In the genomic region with DNA sequence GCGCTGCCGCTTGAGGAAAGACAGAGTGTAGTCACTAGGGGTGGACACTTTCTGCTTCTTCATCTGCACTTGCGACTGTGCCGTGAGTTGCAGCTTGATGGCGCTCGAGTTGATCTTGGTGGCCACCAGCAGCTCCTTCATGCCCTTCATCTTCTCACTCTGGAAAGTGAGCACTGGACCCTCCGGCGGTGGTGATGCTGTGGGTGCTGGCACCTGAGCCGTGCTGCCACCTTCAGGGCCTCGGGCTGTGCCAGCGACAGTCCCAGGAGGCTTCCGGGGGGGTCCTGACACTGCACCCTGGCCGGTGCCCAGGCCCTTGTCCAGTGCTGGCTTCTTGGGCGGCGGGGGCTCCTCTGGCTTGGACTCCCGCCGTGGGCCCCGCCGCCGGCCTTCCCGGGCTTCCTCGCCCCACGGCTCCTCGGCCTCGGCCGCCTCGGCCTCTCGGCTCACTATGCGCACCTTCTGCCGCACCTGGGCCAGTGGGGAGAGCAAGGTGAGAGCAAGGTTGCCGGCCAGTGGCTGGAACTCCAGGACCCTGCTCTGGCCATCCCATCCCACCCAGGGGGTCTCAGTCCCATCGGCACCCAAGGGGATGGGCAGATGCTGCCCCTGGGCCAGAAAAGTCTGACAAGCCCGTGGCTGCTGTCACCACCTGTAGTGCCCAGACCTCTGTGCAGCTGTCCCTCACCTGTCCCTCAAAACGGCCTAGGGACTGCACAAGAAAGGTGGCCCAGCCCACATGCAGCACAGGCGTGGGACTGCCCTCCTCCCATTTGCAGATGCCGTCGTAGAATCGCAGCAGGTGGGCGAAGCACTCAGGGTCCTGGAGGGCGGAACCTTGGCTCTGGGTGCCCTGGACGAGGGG, we compare ENCODE assay signal across 8 cellular contexts. TPM values are rescaled to one million over a fixed set of nuclear protein-coding genes. Genes with fewer than 3 reads are reported as not detected.
DNase-seq lines count a peak whose midpoint lies in the region; ATAC-seq and TF ChIP-seq lines count a peak whose summit lies in the region.

No MANE protein-coding gene starts in this region.

- POLR2A ChIA-PET in OCI-LY7 (lab: Charles Lee), result interaction anchor here (0.6 kb wide), 1 partner anchor 68 kb away, joined by 5 read pairs; no protein-coding TSS in a partner anchor

- TF ChIP-seq CTCF in OCI-LY7 (conservative IDR thresholded peaks at IDR 0.05; ENCODE audit: low read length) (peak; percentile 44), endodermal cell (conservative IDR thresholded peaks at IDR 0.05) (peak; percentile 53), psoas muscle (IDR thresholded peaks at IDR 0.05) (no peak)

- H4K20me1 ChIP-seq in OCI-LY7 (ENCODE audit: insufficient read depth, low read length), result no peaks in the 10 kb centered on the region

- no peaks in the 10 kb centered on the region for H3K9me3 Mint-ChIP-seq in endodermal cell

- H3K27me3 ChIP-seq in endodermal cell (ENCODE audit: control insufficient read depth, insufficient read depth, low read length, poor library complexity, severe bottlenecking), result no peaks in the 10 kb centered on the region
- H3K27me3 ChIP-seq in psoas muscle (ENCODE audit: insufficient read depth in 3 of 3, low read length in 2 of 3), result no peaks in the 10 kb centered on the region
- H3K27me3 ChIP-seq in aorta (ENCODE audit: control insufficient read depth in 1 of 2, insufficient read depth in 2 of 2, low read length in 1 of 2), result no peaks in the 10 kb centered on the region

- peak overlapping the region; percentile 96 for H3K27ac Mint-ChIP-seq in endodermal cell

- peaks cover 53% of the 10 kb centered on the region for H3K4me1 ChIP-seq in OCI-LY7 (ENCODE audit: insufficient read depth, low read length, poor library complexity, severe bottlenecking)
- H3K4me1 ChIP-seq in endodermal cell (ENCODE audit: control insufficient read depth, insufficient read depth, low read length), result peaks cover 5% of the 10 kb centered on the region
- peaks cover 12% of the 10 kb centered on the region for H3K4me1 ChIP-seq in psoas muscle
- no peaks in the 10 kb centered on the region for H3K4me1 ChIP-seq in aorta (ENCODE audit: control insufficient read depth in 1 of 2, insufficient read depth in 2 of 2, low read length in 2 of 2)

- peak overlapping the region; percentile 57 for H3K27ac ChIP-seq in OCI-LY7 (ENCODE audit: low read depth, low read length, poor library complexity, severe bottlenecking)
- H3K27ac ChIP-seq in endodermal cell (ENCODE audit: low read depth, low read length), result no peak overlapping the region
- no peak overlapping the region for H3K27ac ChIP-seq in psoas muscle
- H3K27ac ChIP-seq in aorta (ENCODE audit: low read depth in 1 of 2, low read length in 2 of 2), result no peak overlapping the region

- ATAC-seq in psoas muscle, result no peak
- no peak for ATAC-seq in aorta (ENCODE audit: low FRiP score)
- no peak for ATAC-seq in HG03095 (IDR thresholded peaks at IDR 0.05; ENCODE audit: unreplicated experiment)

- WGBS in endodermal cell (ENCODE audit: insufficient coverage in 1 of 2, insufficient read length in 1 of 2), 2 experiments, result 90 to 93% methylated on average over 20 to 41 of the region's 41 CpGs
- 88 to 93% (median 88%) methylated on average over 41 of the region's 41 CpGs for WGBS in psoas muscle, 3 donors
- 86 to 91% methylated on average over 30 to 41 of the region's 41 CpGs for WGBS in aorta, 2 donors

- H3K79me2 ChIP-seq in OCI-LY7 (ENCODE audit: insufficient read depth, low read depth, low read length), result peaks cover 32% of the 10 kb centered on the region

- peaks cover 8% of the 10 kb centered on the region for H3K4me1 Mint-ChIP-seq in endodermal cell

- H3K4me3 Mint-ChIP-seq in endodermal cell, result peak overlapping the region; percentile 76

- H3K36me3 ChIP-seq in OCI-LY7 (ENCODE audit: insufficient read depth, low read length) (peaks cover 66% of the 10 kb centered on the region), endodermal cell (ENCODE audit: control insufficient read depth, insufficient read depth, low read length) (peaks cover 29% of the 10 kb centered on the region), psoas muscle (ENCODE audit: insufficient read depth in 1 of 2, low read depth in 1 of 2) (peaks cover 0 to 44% of the 10 kb centered on the region in 2 donors), aorta (ENCODE audit: control insufficient read depth in 1 of 2, insufficient read depth in 2 of 2, low read length in 1 of 2) (no peaks in the 10 kb centered on the region)

- H3K9ac ChIP-seq in endodermal cell (ENCODE audit: extremely low read depth, low read length, poor library complexity, severe bottlenecking), result no peak overlapping the region

- no peak overlapping the region for H3K4me3 ChIP-seq in OCI-LY7 (ENCODE audit: low read depth, low read length, poor library complexity, severe bottlenecking)
- peak overlapping the region; percentile 86 for H3K4me3 ChIP-seq in endodermal cell (ENCODE audit: low read length)
- peak overlapping the region; percentile 66 for H3K4me3 ChIP-seq in psoas muscle
- H3K4me3 ChIP-seq in aorta (ENCODE audit: low read length in 2 of 2), result no peak overlapping the region

- H3K27me3 Mint-ChIP-seq in endodermal cell (ENCODE audit: insufficient read depth), result no peaks in the 10 kb centered on the region

- H2AFZ ChIP-seq in OCI-LY7 (ENCODE audit: low read length), result no peak overlapping the region

- H3K4me2 ChIP-seq in OCI-LY7 (ENCODE audit: low read length), result peak overlapping the region; percentile 82; the same call in 1 of the 2 replicates

- intact Hi-C loops in OCI-LY7 (cut with micrococcal nuclease; ENCODE audit: unreplicated experiment), result no loop called here
- intact Hi-C loops in psoas muscle (cut with DNase I), result no loop called here
- intact Hi-C loops in aorta (cut with DNase I), result no loop called here

- H3K36me3 Mint-ChIP-seq in endodermal cell (ENCODE audit: low read depth), result peaks cover 22% of the 10 kb centered on the region

- DNase-seq in DMS 273 (lab: John Stamatoyannopoulos, UW; ENCODE audit: unreplicated experiment) (peak; percentile 39), DMS 273 treated with DMSO at 0.1 percent for 48 hours (lab: John Stamatoyannopoulos, UW) (no peak), OCI-LY7 (ENCODE audit: low spot score) (peak; percentile 23), endodermal cell (peak; percentile 78), psoas muscle (no peak), aorta (no peak), ecto neural progenitor cell (ENCODE audit: low spot score) (no peak)

- H3K9me2 ChIP-seq in OCI-LY7 (ENCODE audit: insufficient read depth, low read length), result no peaks in the 10 kb centered on the region

- no TSS peak for BruUV-seq in OCI-LY7 (replicated peaks; lab: Mats Ljungman, UMichigan)

- CTCF ChIA-PET in OCI-LY7 (lab: Charles Lee; ENCODE audit: unreplicated experiment), result no interaction called here

- H3K9me3 ChIP-seq in OCI-LY7 (ENCODE audit: low read length), result no peaks in the 10 kb centered on the region
- no peaks in the 10 kb centered on the region for H3K9me3 ChIP-seq in endodermal cell (ENCODE audit: control insufficient read depth, low read length)
- H3K9me3 ChIP-seq in psoas muscle, result no peaks in the 10 kb centered on the region
- H3K9me3 ChIP-seq in aorta (ENCODE audit: control insufficient read depth, low read length), result no peaks in the 10 kb centered on the region

RNA-seq across cellular contexts. Expression of a gene that starts 1.6 kb away (rescaled TPM):
- 109 and 115 TPM in 2 replicates for total RNA-seq in OCI-LY7 (2014; rRNA removed; shearing (Covaris generic))
- 110 and 122 TPM in 2 replicates for total RNA-seq in OCI-LY7 (2022)
- total RNA-seq in endodermal cell, result 10 to 100 TPM; 24.7 to 32.4 TPM
- polyA plus RNA-seq in endodermal cell (2013, experiment 1 of 2), result 20.7 TPM
- 18.3 TPM for polyA plus RNA-seq in endodermal cell (2013, experiment 2 of 2)
- total RNA-seq in psoas muscle, result 1 to 10 TPM; 3.0 to 6.7 (median 4.0) TPM
- 1 to 10 TPM; 4.5 to 6.1 (median 5.6) TPM for polyA plus RNA-seq in psoas muscle
- total RNA-seq in aorta, result 10 to 100 TPM; 10.7 to 11.5 TPM
- 10 to 100 TPM in 1 of 2 donors, 1 to 10 TPM in 1; 5.4 to 29.6 TPM for polyA plus RNA-seq in aorta

RNA-seq across cellular contexts. Expression of a gene that starts 5.8 kb away (rescaled TPM):
- total RNA-seq in OCI-LY7 (2014; rRNA removed; shearing (Covaris generic)), result 29.8 and 44.4 TPM in 2 replicates
- total RNA-seq in OCI-LY7 (2022) (71.6 and 72.4 TPM in 2 replicates), endodermal cell (10 to 100 TPM; 44.5 to 48.7 TPM), psoas muscle (10 to 100 TPM in 2 of 4 donors, 1 to 10 TPM in 2; 7.2 to 13.5 (median 10.3) TPM), aorta (10 to 100 TPM; 14.5 to 18.0 TPM)
- 48.7 TPM for polyA plus RNA-seq in endodermal cell (2013, experiment 1 of 2)
- 44.3 TPM for polyA plus RNA-seq in endodermal cell (2013, experiment 2 of 2)
- polyA plus RNA-seq in psoas muscle (10 to 100 TPM in 2 of 3 donors, 1 to 10 TPM in 1; 8.7 to 21.2 (median 12.9) TPM), aorta (10 to 100 TPM in 1 of 2 donors, 1 to 10 TPM in 1; 9.1 to 18.8 TPM)

RNA-seq across cellular contexts. Expression of a gene that starts 26.2 kb away (rescaled TPM):
- total RNA-seq in OCI-LY7 (2014; rRNA removed; shearing (Covaris generic)), result 247 and 261 TPM in 2 replicates
- 535 TPM in 2 replicates for total RNA-seq in OCI-LY7 (2022)
- total RNA-seq in endodermal cell, result 100 to 1,000 TPM; 331 to 399 TPM
- 250 TPM for polyA plus RNA-seq in endodermal cell (2013, experiment 1 of 2)
- 216 TPM for polyA plus RNA-seq in endodermal cell (2013, experiment 2 of 2)
- total RNA-seq in psoas muscle, result 100 to 1,000 TPM; 150 to 210 (median 184) TPM
- polyA plus RNA-seq in psoas muscle, result 10 to 100 TPM; 56.2 to 89.6 (median 65.4) TPM
- total RNA-seq in aorta, result 100 to 1,000 TPM; 267 to 322 TPM
- 100 to 1,000 TPM in 1 of 2 donors, 10 to 100 TPM in 1; 46.6 to 136 TPM for polyA plus RNA-seq in aorta

RNA-seq across cellular contexts. Expression of a gene that starts 39.9 kb away (rescaled TPM):
- total RNA-seq in OCI-LY7 (2014; rRNA removed; shearing (Covaris generic)), result 4.9 TPM in 2 replicates
- total RNA-seq in OCI-LY7 (2022) (3.5 and 5.1 TPM in 2 replicates), endodermal cell (10 to 100 TPM; 11.1 to 12.6 TPM), psoas muscle (1 to 10 TPM in 1 of 4 donors, under 1 TPM in 2, not detected in 1; 0.05 to 2.2 (median 0.08) TPM), aorta (1 to 10 TPM in 1 of 2 donors, under 1 TPM in 1; 0.29 to 1.2 TPM)
- polyA plus RNA-seq in endodermal cell (2013, experiment 1 of 2), result 2.0 TPM
- 1.7 TPM for polyA plus RNA-seq in endodermal cell (2013, experiment 2 of 2)
- polyA plus RNA-seq in psoas muscle (under 1 TPM; 0.04 to 0.06 (median 0.05) TPM), aorta (1 to 10 TPM in 1 of 2 donors, under 1 TPM in 1; 0.56 to 6.0 TPM)

RNA-seq across cellular contexts. Expression of a gene that starts 44.8 kb away (rescaled TPM):
- total RNA-seq in OCI-LY7 (2014; rRNA removed; shearing (Covaris generic)), result 2.2 and 10.1 TPM in 2 replicates
- total RNA-seq in OCI-LY7 (2022) (2.2 and 2.4 TPM in 2 replicates), endodermal cell (1 to 10 TPM; 1.1 to 1.2 TPM), psoas muscle (1,000 to 10,000 TPM; 1,536 to 2,203 (median 1,794) TPM), aorta (10 to 100 TPM; 11.5 to 12.9 TPM)
- 2.0 TPM for polyA plus RNA-seq in endodermal cell (2013, experiment 1 of 2)
- 1.3 TPM for polyA plus RNA-seq in endodermal cell (2013, experiment 2 of 2)
- polyA plus RNA-seq in psoas muscle (1,000 to 10,000 TPM in 2 of 3 donors, 100 to 1,000 TPM in 1; 511 to 1,840 (median 1,729) TPM), aorta (10 to 100 TPM in 1 of 2 donors, 1 to 10 TPM in 1; 1.9 to 12.5 TPM)

Comparison
In these comparisons a context has a peak if more than half of its experiments do, and no peak if none do; other contexts are left out.
1. DNase-seq: peak in DMS 273 (single experiment), OCI-LY7 (single experiment) and endodermal cell (single experiment); none in DMS 273 treated with DMSO at 0.1 percent for 48 hours (single experiment), psoas muscle (0 of 2), aorta (0 of 2) and ecto neural progenitor cell (single experiment).
2. H3K4me3 ChIP-seq: peak in endodermal cell (single experiment) and psoas muscle (single experiment); none in OCI-LY7 (single experiment) and aorta (0 of 2).